In genomic region chr3:185473290-185473815, GRCh38 we compare ENCODE assay signal across 1 cellular context.
A peak's percentile ranks its signal among the peaks of the same experiment; 100 is the strongest.
TF ChIP-seq lines count a peak whose summit lies in the region.

No MANE protein-coding gene starts in this region.

TF ChIP-seq in K562, 482 proteins besides CTCF, POLR2A, EP300 and RAD21 (continued from another document):
- no peak for TF ChIP-seq ARID3B (CRISPR knock-in tag; IDR thresholded peaks at IDR 0.05; ENCODE audit: borderline replicate concordance)
- TF ChIP-seq MAFF (IDR thresholded peaks at IDR 0.05; ENCODE audit: low read length) = peak; percentile 58; the same call in 1 of the 2 replicates
- TF ChIP-seq ZNF165 (CRISPR knock-in tag; IDR thresholded peaks at IDR 0.05; ENCODE audit: borderline replicate concordance) = no peak
- TF ChIP-seq EGR1 (conservative IDR thresholded peaks at IDR 0.05) = no peak; the same call in 1 of the 2 replicates
- no peak for TF ChIP-seq ID3 (CRISPR knock-in tag; IDR thresholded peaks at IDR 0.05)
- peak; percentile 98 for TF ChIP-seq ID3 (tag; IDR thresholded peaks at IDR 0.05)
- no peak for TF ChIP-seq HMG20A (CRISPR knock-in tag; conservative IDR thresholded peaks at IDR 0.05)
- no peak for TF ChIP-seq ZNF143 (CRISPR knock-in tag; IDR thresholded peaks at IDR 0.05)
- TF ChIP-seq HNRNPLL (IDR thresholded peaks at IDR 0.05; ENCODE audit: low read depth, low read length, poor library complexity, severe bottlenecking) = no peak
- TF ChIP-seq HMGXB4 (CRISPR knock-in tag; IDR thresholded peaks at IDR 0.05) = no peak
- TF ChIP-seq NR2F6 (CRISPR knock-in tag; IDR thresholded peaks at IDR 0.05) = no peak
- TF ChIP-seq NFE2 (IDR thresholded peaks at IDR 0.05; ENCODE audit: low read depth) = peak; percentile 85
- TF ChIP-seq MLX (CRISPR knock-in tag; conservative IDR thresholded peaks at IDR 0.05) = no peak
- no peak for TF ChIP-seq ARHGAP35 (IDR thresholded peaks at IDR 0.05; ENCODE audit: partially characterized antibody)
- no peak for TF ChIP-seq IFI16 (CRISPR knock-in tag; IDR thresholded peaks at IDR 0.05)
- no peak for TF ChIP-seq CBX2 (IDR thresholded peaks at IDR 0.05; ENCODE audit: insufficient read depth, low read length, poor library complexity, severe bottlenecking)
- TF ChIP-seq RBM34 (IDR thresholded peaks at IDR 0.05; ENCODE audit: borderline replicate concordance, insufficient read depth, low read length) = no peak
- TF ChIP-seq STAG1 (CRISPR knock-in tag; IDR thresholded peaks at IDR 0.05; ENCODE audit: borderline replicate concordance) = no peak
- TF ChIP-seq KAT2B (IDR thresholded peaks at IDR 0.05; ENCODE audit: low read depth, low read length) = no peak
- no peak for TF ChIP-seq CCAR2 (IDR thresholded peaks at IDR 0.05; ENCODE audit: low read depth, low read length)
- TF ChIP-seq ZBTB26 (CRISPR knock-in tag; IDR thresholded peaks at IDR 0.05) = no peak
- TF ChIP-seq MCM2 (IDR thresholded peaks at IDR 0.05; ENCODE audit: low read depth) = no peak
- TF ChIP-seq PRMT5 (CRISPR knock-in tag; IDR thresholded peaks at IDR 0.05) = no peak
- no peak for TF ChIP-seq GTF2B (IDR thresholded peaks at IDR 0.05; ENCODE audit: extremely low read depth, insufficient read length)
- no peak for TF ChIP-seq ZNF780A (CRISPR knock-in tag; IDR thresholded peaks at IDR 0.05)
- TF ChIP-seq ARNT (IDR thresholded peaks at IDR 0.05) = peak in 1 of 2 experiments; percentile 16; a peak in 1 of 4 replicates
- no peak for TF ChIP-seq SRSF7 (optimal IDR thresholded peaks at IDR 0.05; ENCODE audit: low read depth, low read length)
- peak; percentile 94 for TF ChIP-seq DPF2 (IDR thresholded peaks at IDR 0.05)
- TF ChIP-seq U2AF1 (optimal IDR thresholded peaks at IDR 0.05; ENCODE audit: low read depth, low read length) = no peak
- TF ChIP-seq E2F1 (CRISPR knock-in tag; IDR thresholded peaks at IDR 0.05) = no peak
- no peak for TF ChIP-seq CEBPB (tag; IDR thresholded peaks at IDR 0.05)
- no peak for TF ChIP-seq ZC3H11A (IDR thresholded peaks at IDR 0.05; ENCODE audit: low read depth, low read length)
- no peak for TF ChIP-seq SIN3B (IDR thresholded peaks at IDR 0.05; ENCODE audit: low read depth)
- TF ChIP-seq HDGF (IDR thresholded peaks at IDR 0.05) = 0 out of 2 replicates have a peak, but pooled peaks have one; percentile 32
- no peak for TF ChIP-seq SPI1 (IDR thresholded peaks at IDR 0.05; ENCODE audit: borderline replicate concordance, low read depth, low read length)
- 0 out of 2 replicates have a peak, but pooled peaks have one; percentile 41 for TF ChIP-seq ZEB2 (IDR thresholded peaks at IDR 0.05)
- no peak for TF ChIP-seq IRF1 (CRISPR knock-in tag; IDR thresholded peaks at IDR 0.05; ENCODE audit: borderline replicate concordance)
- no peak for TF ChIP-seq GTF2E2 (tag; IDR thresholded peaks at IDR 0.05)
- no peak for TF ChIP-seq SETDB1 (IDR thresholded peaks at IDR 0.05; ENCODE audit: low read length)
- TF ChIP-seq SMAD3 (CRISPR knock-in tag; conservative IDR thresholded peaks at IDR 0.05) = no peak
- TF ChIP-seq VEZF1 (CRISPR knock-in tag; IDR thresholded peaks at IDR 0.05) = no peak
- TF ChIP-seq SMARCB1 (IDR thresholded peaks at IDR 0.05; ENCODE audit: insufficient read length, low read depth) = no peak
- TF ChIP-seq ZBTB43 (CRISPR knock-in tag; IDR thresholded peaks at IDR 0.05) = no peak
- TF ChIP-seq JUND (IDR thresholded peaks at IDR 0.05; ENCODE audit: borderline replicate concordance, low read depth, low read length) = peak; percentile 99
- TF ChIP-seq JUND (tag; IDR thresholded peaks at IDR 0.05; ENCODE audit: borderline replicate concordance, low read depth, low read length) = peak; percentile 98; the same call in 2 of the 3 replicates
- TF ChIP-seq CAMTA2 (CRISPR knock-in tag; conservative IDR thresholded peaks at IDR 0.05) = no peak
- TF ChIP-seq NR0B1 (IDR thresholded peaks at IDR 0.05; ENCODE audit: partially characterized antibody) = no peak
- no peak for TF ChIP-seq DACH1 (IDR thresholded peaks at IDR 0.05; ENCODE audit: partially characterized antibody)
- TF ChIP-seq ZBTB1 (CRISPR knock-in tag; IDR thresholded peaks at IDR 0.05; ENCODE audit: borderline replicate concordance, low read depth) = no peak
- TF ChIP-seq ADNP (tag; IDR thresholded peaks at IDR 0.05) = no peak
- no peak; the same call in 1 of the 2 replicates for TF ChIP-seq FOXP4 (CRISPR knock-in tag; IDR thresholded peaks at IDR 0.05; ENCODE audit: borderline replicate concordance)
- TF ChIP-seq ZNF778 (CRISPR knock-in tag; IDR thresholded peaks at IDR 0.05) = no peak
- peak; percentile 74 for TF ChIP-seq BHLHE40 (IDR thresholded peaks at IDR 0.05; ENCODE audit: low read length)
- no peak for TF ChIP-seq FOXK1 (CRISPR knock-in tag; IDR thresholded peaks at IDR 0.05; ENCODE audit: borderline replicate concordance)
- TF ChIP-seq KHSRP (IDR thresholded peaks at IDR 0.05) = no peak
- TF ChIP-seq IRF2 (CRISPR knock-in tag; IDR thresholded peaks at IDR 0.05) = no peak
